In the genomic region with DNA sequence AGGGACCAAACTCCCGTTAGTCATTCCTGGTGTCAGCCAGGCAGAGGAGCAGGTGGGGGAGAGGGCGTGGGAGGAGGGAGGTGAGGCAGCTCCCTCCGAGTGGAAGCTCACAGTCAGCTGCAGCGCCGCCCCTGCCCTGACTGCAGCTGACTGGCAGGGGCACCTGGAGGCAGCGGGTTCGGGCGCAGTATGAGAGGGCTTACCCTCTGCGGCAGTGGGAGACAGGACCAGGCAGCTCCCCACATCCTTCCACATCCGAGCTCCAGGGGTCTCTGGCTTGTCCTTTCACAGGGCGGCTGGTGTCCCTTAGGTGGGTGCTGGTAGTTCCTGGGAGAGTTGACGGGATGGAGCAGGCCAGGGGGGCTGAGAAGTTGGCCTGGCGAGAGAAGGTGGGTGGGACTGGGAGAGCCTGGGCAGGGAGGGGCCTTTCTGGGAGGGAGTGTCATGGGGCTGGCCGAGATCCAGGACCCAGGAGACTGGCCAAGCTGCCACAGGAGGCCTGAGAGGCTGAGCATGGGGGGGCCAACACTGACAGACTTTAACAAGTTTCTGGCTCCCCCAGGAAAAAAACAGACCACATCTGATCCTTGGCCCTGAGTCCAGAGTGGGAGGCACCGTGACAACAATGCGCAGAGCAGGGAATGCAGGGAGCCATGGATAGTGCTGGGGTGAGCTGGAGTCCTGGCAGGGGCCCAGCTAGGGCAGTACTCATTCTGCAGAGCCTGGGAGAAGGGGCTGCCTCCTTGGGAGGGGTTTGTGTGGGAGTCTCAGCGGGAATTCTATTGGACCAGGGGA, we compare ENCODE assay signal across 9 cellular contexts. TPM values are rescaled to one million over a fixed set of nuclear protein-coding genes. Genes with fewer than 3 reads are reported as not detected.
DNase-seq lines count a peak whose midpoint lies in the region; ATAC-seq, FAIRE-seq and TF ChIP-seq lines count a peak whose summit lies in the region.
"Had no signal": no experiment of that assay in that cellular context is flagged by ENCODE, and none has a peak within 500 bp of the region (broad histone marks: within the 10 kb centered on the region; RNA-seq: fewer than 3 reads in every experiment).

No MANE protein-coding gene starts in this region.

- H3K9me3 Mint-ChIP-seq in CD4-positive, alpha-beta memory T cell: peaks cover 0 to 5% (median 0%) of the 10 kb centered on the region in 8 donors
- H3K9me3 Mint-ChIP-seq in neural crest cell: no peaks in the 10 kb centered on the region

- peak overlapping the region; percentile 72 to 90 (median 85) for H3K27ac Mint-ChIP-seq in CD4-positive, alpha-beta memory T cell
- H3K27ac Mint-ChIP-seq in neural crest cell (ENCODE audit: unreplicated experiment): peak overlapping the region; percentile 19

- no peak overlapping the region for H2AFZ ChIP-seq in H1 (ENCODE audit: low read length)

- peaks cover 47 to 93% (median 76%) of the 10 kb centered on the region in 4 donors for H3K4me1 Mint-ChIP-seq in CD4-positive, alpha-beta memory T cell
- H3K4me1 Mint-ChIP-seq in neural crest cell: peaks cover 19% of the 10 kb centered on the region

- H4K5ac ChIP-seq in H1 (ENCODE audit: insufficient read length, low read depth, low read length): no peak overlapping the region

- no peak for TF ChIP-seq EP300 in H1 (IDR thresholded peaks at IDR 0.05; ENCODE audit: borderline replicate concordance in 1 of 2, low read depth in 2 of 2, low read length in 2 of 2)

- peaks cover 0 to 3% of the 10 kb centered on the region in 2 donors for H3K27me3 Mint-ChIP-seq in CD4-positive, alpha-beta memory T cell
- H3K27me3 Mint-ChIP-seq in neural crest cell (ENCODE audit: low read depth): peaks cover 7% of the 10 kb centered on the region

- H3K79me2 ChIP-seq in H1 (ENCODE audit: control insufficient read depth in 1 of 2, insufficient read depth in 2 of 2, low read length in 2 of 2): no peaks in the 10 kb centered on the region

- H3K14ac ChIP-seq in H1 (ENCODE audit: insufficient read length): no peak overlapping the region

- H3K4me2 ChIP-seq in H1 (ENCODE audit: insufficient read depth in 1 of 2, low read depth in 2 of 2, low read length in 2 of 2): no peak overlapping the region

- H3K18ac ChIP-seq in H1 (ENCODE audit: extremely low read depth, low read length): no peak overlapping the region

- no peak for ATAC-seq in HG02759 (IDR thresholded peaks at IDR 0.05; ENCODE audit: unreplicated experiment)
- no peak for ATAC-seq in GM18520 (IDR thresholded peaks at IDR 0.05; ENCODE audit: unreplicated experiment)

- H2AK5ac ChIP-seq in H1 (ENCODE audit: low read depth, low read length): no peak overlapping the region

- peaks cover 24% of the 10 kb centered on the region for H3K36me3 ChIP-seq in CD4-positive, alpha-beta memory T cell (ENCODE audit: insufficient read depth, low read length)
- H3K36me3 ChIP-seq in Peyer's patch (no peaks in the 10 kb centered on the region), H1 (ENCODE audit: control insufficient read depth in 2 of 4, insufficient read depth in 4 of 4, low read length in 3 of 4) (no peaks in the 10 kb centered on the region)

- FAIRE-seq in H1 (lab: Jason Lieb, UNC): no peak
- FAIRE-seq: GM18507 had no signal

- no peak overlapping the region for H3K56ac ChIP-seq in H1 (replicated peaks; ENCODE audit: insufficient read length, low read depth, low read length)

- TF ChIP-seq CTCF in Peyer's patch (IDR thresholded peaks at IDR 0.05) (no peak), H1 (IDR thresholded peaks at IDR 0.05; ENCODE audit: control extremely low read depth in 1 of 3, insufficient read depth in 1 of 3, low read depth in 1 of 3, low read length in 3 of 3) (no peak), neural crest cell (conservative IDR thresholded peaks at IDR 0.05) (no peak)

- H3K36me3 Mint-ChIP-seq in CD4-positive, alpha-beta memory T cell: peaks cover 9 to 37% of the 10 kb centered on the region in 2 donors
- H3K36me3 Mint-ChIP-seq in neural crest cell (ENCODE audit: low read depth): no peaks in the 10 kb centered on the region

- intact Hi-C loops in CD4-positive, alpha-beta memory T cell (cut with micrococcal nuclease): loop anchor here (5.0 kb wide), 1 partner anchor 420 kb away; a partner anchor contains a TSS

- no peak overlapping the region for H3K23ac ChIP-seq in H1 (ENCODE audit: insufficient read length)

- WGBS in H1 (ENCODE audit: extremely low coverage in 1 of 2, insufficient coverage in 1 of 2, insufficient read length in 1 of 2, insufficient replicate concordance in 2 of 2, low coverage in 1 of 2, low lambda C conversion rate in 2 of 2, missing lambda C conversion rate in 1 of 2), 2 experiments: 78% methylated on average over 15 of the region's 17 CpGs; no CpG with 5 or more reads in 1 of the 2 experiments

- peak overlapping the region; percentile 66; the same call in 1 of the 2 replicates for H4K8ac ChIP-seq in H1 (ENCODE audit: extremely low read depth, insufficient read depth, low read length)

- no peak for DNase-seq in CD4-positive, alpha-beta memory T cell
- DNase-seq in Peyer's patch: peak in 2 of 3 donors; percentile 61 to 68
- DNase-seq in H1 (ENCODE audit: low read depth in 1 of 2, low spot score in 2 of 2): no peak
- no peak for DNase-seq in neural crest cell (ENCODE audit: low read depth, low spot score)
- DNase-seq in GDM1 (lab: John Stamatoyannopoulos, UW): no peak
- DNase-seq in retina: no peak

- CTCF ChIA-PET in CD4-positive, alpha-beta memory T cell (lab: Charles Lee; ENCODE audit: partially characterized antibody): no interaction called here
- CTCF ChIA-PET in H1 (lab: Charles Lee; ENCODE audit: partially characterized antibody): interaction anchor here (0.6 to 10.8 kb wide), 9 partner anchors 12 to 89 kb away, joined by 3 to 114 read pairs (median 4); no protein-coding TSS in a partner anchor

- no peaks in the 10 kb centered on the region for H3K23me2 ChIP-seq in H1 (ENCODE audit: low read depth, low read length)

- H3K27me3 ChIP-seq in CD4-positive, alpha-beta memory T cell (ENCODE audit: insufficient read depth, low read length): no peaks in the 10 kb centered on the region
- no peaks in the 10 kb centered on the region for H3K27me3 ChIP-seq in Peyer's patch
- no peaks in the 10 kb centered on the region; a peak in 1 of 7 replicates for H3K27me3 ChIP-seq in H1 (replicated peaks in 1 of 4; ENCODE audit: control insufficient read depth in 3 of 4, extremely low read depth in 1 of 4, insufficient read depth in 3 of 4, low read length in 3 of 4)

- POLR2A ChIA-PET in CD4-positive, alpha-beta memory T cell (lab: Charles Lee; ENCODE audit: partially characterized antibody): no interaction called here
- POLR2A ChIA-PET in H1 (lab: Charles Lee; ENCODE audit: partially characterized antibody): interaction anchor here (0.8 kb wide), 1 partner anchor 14 kb away, joined by 3 read pairs; no protein-coding TSS in a partner anchor

- no peaks in the 10 kb centered on the region for H4K20me1 ChIP-seq in H1 (replicated peaks in 1 of 2; ENCODE audit: control insufficient read depth in 1 of 2, insufficient read depth in 2 of 2, low read length in 2 of 2)

- peaks cover 97% of the 10 kb centered on the region for H3K4me1 ChIP-seq in CD4-positive, alpha-beta memory T cell (ENCODE audit: insufficient read depth, low read length)
- peaks cover 0 to 81% (median 48%) of the 10 kb centered on the region in 4 donors for H3K4me1 ChIP-seq in Peyer's patch
- H3K4me1 ChIP-seq in H1 (replicated peaks in 1 of 4; ENCODE audit: control insufficient read depth in 3 of 4, insufficient read depth in 4 of 4, low read length in 3 of 4): peaks cover 4 to 7% (median 6%) of the 10 kb centered on the region in 4 experiments; a peak in 6 of 7 replicates

- H2BK15ac ChIP-seq in H1 (ENCODE audit: low read length): no peak overlapping the region

- no peak for TF ChIP-seq RAD21 in H1 (IDR thresholded peaks at IDR 0.05 in 1 of 2, conservative IDR thresholded peaks at IDR 0.05 in 1 of 2; ENCODE audit: low read depth in 2 of 2, low read length in 2 of 2)

- no peak for TF ChIP-seq POLR2A in Peyer's patch (IDR thresholded peaks at IDR 0.05)
- TF ChIP-seq POLR2A in H1 (IDR thresholded peaks at IDR 0.05; ENCODE audit: control extremely low read depth in 1 of 2, low read depth in 2 of 2, low read length in 2 of 2): no peak

- H3K4me3 Mint-ChIP-seq in CD4-positive, alpha-beta memory T cell: peak overlapping the region in 4 of 8 donors; percentile 36 to 73 (median 44)
- H3K4me3 Mint-ChIP-seq in neural crest cell: no peak overlapping the region

- H3K79me1 ChIP-seq in H1 (ENCODE audit: low read depth, low read length): no peaks in the 10 kb centered on the region

- no peak overlapping the region for H2BK20ac ChIP-seq in H1 (ENCODE audit: low read length)

- H3K27ac ChIP-seq in CD4-positive, alpha-beta memory T cell (ENCODE audit: low read depth, low read length): peak overlapping the region; percentile 59
- H3K27ac ChIP-seq in Peyer's patch: peak overlapping the region in 2 of 4 donors; percentile 21 to 82
- H3K27ac ChIP-seq in H1 (ENCODE audit: low read depth, low read length): no peak overlapping the region

- H2BK120ac ChIP-seq in H1 (replicated peaks; ENCODE audit: low read depth, low read length): no peak overlapping the region

- no peak overlapping the region for H4K91ac ChIP-seq in H1 (replicated peaks; ENCODE audit: insufficient read length, low read length)

- no peak overlapping the region for H3K4ac ChIP-seq in H1 (replicated peaks; ENCODE audit: insufficient read length, low read depth, low read length)

- no peak overlapping the region; the same call in 1 of the 2 replicates for H2BK12ac ChIP-seq in H1 (ENCODE audit: low read depth, low read length)

- no peaks in the 10 kb centered on the region for H3K9me3 ChIP-seq in CD4-positive, alpha-beta memory T cell (ENCODE audit: control insufficient read depth in 1 of 2, low read length in 2 of 2)
- H3K9me3 ChIP-seq in Peyer's patch (no peaks in the 10 kb centered on the region), H1 (ENCODE audit: insufficient read depth in 2 of 2, low read depth in 1 of 2, low read length in 1 of 2) (no peaks in the 10 kb centered on the region)

- H3K9ac ChIP-seq in H1 (replicated peaks in 1 of 4; ENCODE audit: extremely low read depth in 1 of 4, low read depth in 3 of 4, low read length in 3 of 4): no peak overlapping the region

- H2BK5ac ChIP-seq in H1 (ENCODE audit: low read depth, low read length): no peak overlapping the region

- H3K4me3 ChIP-seq in CD4-positive, alpha-beta memory T cell (ENCODE audit: low read length in 2 of 2): no peak overlapping the region
- H3K4me3 ChIP-seq in Peyer's patch (no peak overlapping the region), H1 (ENCODE audit: extremely low read depth in 1 of 4, insufficient read depth in 2 of 4, low read depth in 3 of 4, low read length in 4 of 4) (no peak overlapping the region)

RNA-seq across cellular contexts. Expression of a gene that starts 4.9 kb away (rescaled TPM):
- total RNA-seq in CD4-positive, alpha-beta memory T cell: 10 to 100 TPM; 34.5 to 35.0 TPM
- polyA plus RNA-seq in CD4-positive, alpha-beta memory T cell: 10 to 100 TPM; 66.7 to 74.7 TPM
- total RNA-seq in Peyer's patch (1 to 10 TPM; 1.3 to 4.3 (median 2.6) TPM), neural crest cell (2.1 and 2.8 TPM in 2 replicates)
- total RNA-seq in H1 (2021; fragmentation: NEBNext Ultra II Directional; extraction: Animal tissue kit (Norgen Biotek cat#: 25700)): 7.1 and 7.2 TPM in 2 replicates
- polyA plus RNA-seq in H1 (2011; rRNA removed): 20.3 and 22.1 TPM in 2 replicates
- polyA plus RNA-seq in H1 (2011; cell fraction: cytosol; rRNA removed): 12.9 TPM
- 23.1 TPM for polyA plus RNA-seq in H1 (2011; cell fraction: nucleus; rRNA removed)
- polyA plus RNA-seq in H1 (2012, experiment 1 of 2): 6.9 to 12.0 TPM (median 8.8 TPM) in 4 replicates
- polyA plus RNA-seq in H1 (2012, experiment 2 of 2): 6.4 TPM
- polyA plus RNA-seq in H1 (2013, experiment 1 of 2): 5.4 TPM
- polyA plus RNA-seq in H1 (2013, experiment 2 of 2): 5.4 TPM
- polyA minus RNA-seq in H1 (2011; rRNA and poly(A)+ RNA removed): 14.0 and 14.6 TPM in 2 replicates
- 10.5 TPM for polyA minus RNA-seq in H1 (2011; cell fraction: cytosol; rRNA and poly(A)+ RNA removed)
- 11.1 TPM for polyA minus RNA-seq in H1 (2011; cell fraction: nucleus; rRNA and poly(A)+ RNA removed)

Comparison
In these comparisons a context has a peak if more than half of its experiments do, and no peak if none do; other contexts are left out.
1. DNase-seq: peak in Peyer's patch (2 of 3); none in CD4-positive, alpha-beta memory T cell (0 of 5), H1 (0 of 2), neural crest cell (single experiment), GDM1 (single experiment) and retina (single experiment).